1 cellular context compared by ENCODE assay signal in the genomic region with DNA sequence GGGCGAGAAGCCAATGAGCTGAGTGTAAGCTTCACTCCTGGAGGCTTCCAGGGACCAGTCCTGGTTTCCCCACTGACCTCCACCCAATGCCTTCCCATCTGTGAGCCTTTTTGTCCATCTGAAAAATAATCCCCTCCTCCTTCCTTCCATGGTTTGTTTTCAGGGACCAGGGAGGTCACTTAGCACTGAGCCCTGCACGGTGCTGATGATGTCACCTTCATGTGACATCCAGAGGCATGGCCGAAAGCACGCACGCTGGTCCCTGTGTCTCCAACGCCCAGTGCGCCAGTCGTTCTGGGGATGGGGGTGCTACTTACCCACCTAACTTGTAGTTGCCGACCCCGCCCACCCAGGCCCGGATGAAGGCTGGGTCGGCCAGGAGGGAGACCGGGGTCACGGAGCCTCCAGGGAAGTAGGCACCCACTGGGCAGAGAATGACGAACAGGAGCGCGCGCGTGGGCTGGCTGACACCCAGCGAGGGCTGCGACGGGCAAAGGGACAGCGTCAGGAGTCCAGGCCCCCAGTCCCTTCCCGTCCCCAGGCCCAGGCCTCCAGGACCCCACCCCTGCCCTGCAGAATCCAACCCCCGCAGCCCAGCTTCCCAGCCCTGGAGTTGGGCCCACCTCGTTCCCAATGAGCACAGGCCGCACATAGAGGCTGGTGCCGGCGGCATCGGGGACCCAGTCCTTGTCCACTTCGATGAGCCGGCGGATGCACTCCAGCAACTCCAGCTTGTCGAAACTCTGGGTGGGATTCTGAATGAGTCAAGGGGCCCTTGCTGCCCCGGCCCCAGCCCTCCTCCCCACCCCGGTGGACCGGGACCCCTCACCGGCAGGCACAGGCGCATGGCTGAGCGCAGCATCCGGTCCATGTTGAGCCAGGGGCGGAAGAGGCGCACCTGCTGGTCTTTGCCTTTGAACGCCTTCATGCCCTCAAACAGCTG.
A peak's percentile ranks its signal among the peaks of the same experiment; 100 is the strongest.
TF ChIP-seq lines count a peak whose summit lies in the region.

No MANE protein-coding gene starts in this region.

TF ChIP-seq in K562, 482 proteins besides CTCF, POLR2A, EP300 and RAD21:
- peak; percentile 44 for TF ChIP-seq RBFOX2 (IDR thresholded peaks at IDR 0.05; ENCODE audit: low read depth, low read length)
- TF ChIP-seq, protein P1, sequence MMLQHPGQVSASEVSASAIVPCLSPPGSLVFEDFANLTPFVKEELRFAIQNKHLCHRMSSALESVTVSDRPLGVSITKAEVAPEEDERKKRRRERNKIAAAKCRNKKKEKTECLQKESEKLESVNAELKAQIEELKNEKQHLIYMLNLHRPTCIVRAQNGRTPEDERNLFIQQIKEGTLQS (IDR thresholded peaks at IDR 0.05): peak; percentile 32; the same call in 1 of the 2 replicates
- TF ChIP-seq, protein P1 (CRISPR knock-in tag; conservative IDR thresholded peaks at IDR 0.05): no peak
- TF ChIP-seq ZNF766 (CRISPR knock-in tag; conservative IDR thresholded peaks at IDR 0.05): no peak
- peak; percentile 44 for TF ChIP-seq POLR2G (IDR thresholded peaks at IDR 0.05; ENCODE audit: low read depth, low read length)
TF ChIP-seq in K562: peak in this region for 3.
